In the genomic region with DNA sequence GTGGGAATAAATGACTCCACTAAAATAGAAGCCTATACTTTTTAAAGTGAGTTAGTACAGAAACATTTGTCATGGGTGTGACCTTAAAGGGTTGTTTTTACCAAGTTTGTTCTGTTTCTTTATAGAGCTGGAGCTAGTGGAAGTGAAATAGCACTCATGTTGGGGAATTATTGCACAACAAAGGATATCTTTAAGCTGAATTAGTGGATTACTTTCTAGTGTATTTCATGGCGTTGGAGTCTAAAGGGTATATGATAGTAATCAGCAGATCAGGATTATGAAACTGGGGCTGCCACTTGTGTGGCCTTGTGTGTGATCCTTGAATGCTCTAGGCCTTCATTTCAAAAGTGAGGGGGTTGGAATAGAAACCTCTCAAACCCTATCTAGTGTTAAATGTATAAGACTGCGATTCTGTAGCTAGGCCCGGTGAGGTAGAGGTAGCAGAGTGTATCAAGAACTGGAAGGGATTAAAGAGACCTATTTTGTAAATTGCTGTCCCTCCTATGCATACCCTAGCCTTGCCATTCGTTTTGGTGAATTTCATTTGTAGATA, we compare ENCODE assay signal across 14 cellular contexts.
A peak's percentile ranks its signal among the peaks of the same experiment; 100 is the strongest.
DNase-seq lines count a peak whose midpoint lies in the region; ATAC-seq, FAIRE-seq and TF ChIP-seq lines count a peak whose summit lies in the region.
"Had no signal": no experiment of that assay in that cellular context is flagged by ENCODE, and none has a peak within 500 bp of the region (broad histone marks: within the 10 kb centered on the region; RNA-seq: fewer than 3 reads in every experiment).

No MANE protein-coding gene starts in this region.

- TF ChIP-seq CTCF in left ventricle myocardium inferior (IDR thresholded peaks at IDR 0.05; ENCODE audit: borderline replicate concordance) (no peak), right atrium auricular region (IDR thresholded peaks at IDR 0.05) (no peak), HepG2 (CRISPR knock-in tag; IDR thresholded peaks at IDR 0.05) (no peak)

- H3K9me3 ChIP-seq in left ventricle myocardium inferior (replicated peaks) (no peaks in the 10 kb centered on the region), right atrium auricular region (no peaks in the 10 kb centered on the region), HepG2 (ENCODE audit: low read length) (peaks cover 7% of the 10 kb centered on the region), MG63 (peaks cover 2% of the 10 kb centered on the region)
- H3K9me3 ChIP-seq: prostate gland had no signal

- H3K27me3 Mint-ChIP-seq in T-helper 2 cell treated with Interferon-gamma antibody and Interleukin-4, amounts not matched to agents 5 μg/mL and 100 μg/mL, for 36 hours (ENCODE audit: low read depth): no peaks in the 10 kb centered on the region
- H3K27me3 Mint-ChIP-seq in activated T-helper 1 cell treated with anti-CD3 and anti-CD28 coated beads, Interleukin-12 subunit alpha, Interleukin-12 subunit beta, Interleukin-2, Interleukin-4 antibody, amounts not matched to agents 30 ng/mL and 10 ng/mL and 1 ng/mL, durations not matched to agents 14 hours and 24 hours and 36 hours (ENCODE audit: insufficient read depth): no peaks in the 10 kb centered on the region
- H3K27me3 Mint-ChIP-seq: activated CD4-positive, alpha-beta memory T cell treated with anti-CD3 and anti-CD28 coated beads for 36 hours; activated naive CD8-positive, alpha-beta T cell; T-helper 17 cell had no signal

- FAIRE-seq in HepG2 (lab: Jason Lieb, UNC): peak; percentile 12

- H3K79me2 ChIP-seq in HepG2 (ENCODE audit: insufficient read depth, low read length): peaks cover 72% of the 10 kb centered on the region
- H3K79me2 ChIP-seq: hepatocyte had no signal

- no peak overlapping the region for H2AFZ ChIP-seq in HepG2 (ENCODE audit: low read length)
- H2AFZ ChIP-seq: hepatocyte had no signal

- H3K27ac ChIP-seq in left ventricle myocardium inferior (replicated peaks) (peak overlapping the region; percentile 36), right atrium auricular region (peak overlapping the region in 1 of 2 donors; percentile 17), HepG2 (ENCODE audit: extremely low read length, insufficient read depth, low read length) (peak overlapping the region; percentile 61)
- H3K27ac ChIP-seq: hepatocyte, prostate gland had no signal

- BruUV-seq in HepG2 (replicated peaks; lab: Mats Ljungman, UMichigan): no TSS peak

- TF ChIP-seq EP300 in HepG2 (IDR thresholded peaks at IDR 0.05; ENCODE audit: low read depth in 2 of 2, low read length in 2 of 2) (peak in 1 of 2 experiments; percentile 57; a peak in 1 of 4 replicates), HepG2 (CRISPR knock-in tag; IDR thresholded peaks at IDR 0.05; ENCODE audit: borderline replicate concordance) (no peak)

- H3K36me3 ChIP-seq in left ventricle myocardium inferior (peaks cover 16% of the 10 kb centered on the region), right atrium auricular region (peaks cover 5% of the 10 kb centered on the region), HepG2 (replicated peaks in 1 of 2; ENCODE audit: control insufficient read depth in 1 of 2, insufficient read depth in 2 of 2, low read length in 2 of 2) (peaks cover 1 to 10% of the 10 kb centered on the region in 2 experiments; a peak in 2 of 5 replicates), MG63 (peaks cover 22% of the 10 kb centered on the region; the same call in 1 of the 2 replicates)
- H3K36me3 ChIP-seq: prostate gland had no signal

- H3K4me1 Mint-ChIP-seq in T-helper 2 cell treated with Interferon-gamma antibody and Interleukin-4, amounts not matched to agents 5 μg/mL and 100 μg/mL, for 36 hours (ENCODE audit: low read depth): peaks cover 23% of the 10 kb centered on the region
- peaks cover 44% of the 10 kb centered on the region for H3K4me1 Mint-ChIP-seq in activated T-helper 1 cell treated with anti-CD3 and anti-CD28 coated beads, Interleukin-12 subunit alpha, Interleukin-12 subunit beta, Interleukin-2, Interleukin-4 antibody, amounts not matched to agents 30 ng/mL and 10 ng/mL and 1 ng/mL, durations not matched to agents 14 hours and 24 hours and 36 hours (ENCODE audit: low read depth)

- H3K27me3 ChIP-seq in left ventricle myocardium inferior (ENCODE audit: low read depth): no peaks in the 10 kb centered on the region
- no peaks in the 10 kb centered on the region for H3K27me3 ChIP-seq in right atrium auricular region
- no peaks in the 10 kb centered on the region for H3K27me3 ChIP-seq in HepG2 (ENCODE audit: control insufficient read depth in 1 of 2, insufficient read depth in 2 of 2, low read length in 2 of 2)
- H3K27me3 ChIP-seq in MG63: no peaks in the 10 kb centered on the region
- H3K27me3 ChIP-seq: hepatocyte had no signal

- H3K4me2 ChIP-seq in HepG2 (ENCODE audit: low read depth, low read length): peak overlapping the region; percentile 85
- H3K4me2 ChIP-seq: hepatocyte had no signal

- in situ Hi-C loops in HepG2 (cut with HindIII; ENCODE audit: extremely low pct_ligation_motif_present, low pct_unique_long_range_greater_than_20kb): no loop called here

- intact Hi-C loops in left ventricle myocardium inferior (cut with micrococcal nuclease) (no loop called here), HepG2 (cut with micrococcal nuclease; ENCODE audit: unreplicated experiment) (no loop called here)
- intact Hi-C loops in activated T-helper 1 cell treated with anti-CD3 and anti-CD28 coated beads, Interleukin-12 subunit alpha, Interleukin-12 subunit beta, Interleukin-2, Interleukin-4 antibody, amounts not matched to agents 30 ng/mL and 10 ng/mL and 1 ng/mL, durations not matched to agents 14 hours and 24 hours and 36 hours (cut with micrococcal nuclease): no loop called here

- H3K9ac ChIP-seq in HepG2 (ENCODE audit: insufficient read depth, low read depth, low read length): peak overlapping the region; percentile 50

- H3K9me3 Mint-ChIP-seq in T-helper 2 cell treated with Interferon-gamma antibody and Interleukin-4, amounts not matched to agents 5 μg/mL and 100 μg/mL, for 36 hours: peaks cover 5% of the 10 kb centered on the region
- H3K9me3 Mint-ChIP-seq in activated T-helper 1 cell treated with anti-CD3 and anti-CD28 coated beads, Interleukin-12 subunit alpha, Interleukin-12 subunit beta, Interleukin-2, Interleukin-4 antibody, amounts not matched to agents 30 ng/mL and 10 ng/mL and 1 ng/mL, durations not matched to agents 14 hours and 24 hours and 36 hours: peaks cover 3% of the 10 kb centered on the region
- H3K9me3 Mint-ChIP-seq: activated CD4-positive, alpha-beta memory T cell treated with anti-CD3 and anti-CD28 coated beads for 36 hours had no signal

- DNase-seq in left ventricle myocardium inferior (no peak), right atrium auricular region (ENCODE audit: low spot score) (no peak), HepG2 (ENCODE audit: low spot score) (peak; percentile 85), MG63 (no peak), kidney glomerular epithelial cell (lab: John Stamatoyannopoulos, UW) (no peak)
- peak; percentile 36 for DNase-seq in T-helper 2 cell treated with Interferon-gamma antibody and Interleukin-4, amounts not matched to agents 5 μg/mL and 100 μg/mL, for 36 hours (ENCODE audit: low spot score)
- no peak for DNase-seq in activated T-helper 1 cell treated with anti-CD3 and anti-CD28 coated beads, Interleukin-12 subunit alpha, Interleukin-12 subunit beta, Interleukin-2, Interleukin-4 antibody, amounts not matched to agents 30 ng/mL and 10 ng/mL and 1 ng/mL, durations not matched to agents 14 hours and 24 hours and 36 hours (ENCODE audit: low spot score)
- DNase-seq: activated CD4-positive, alpha-beta memory T cell treated with anti-CD3 and anti-CD28 coated beads for 36 hours; NCI-H187; T-helper 17 cell had no signal

- H3K4me1 ChIP-seq in left ventricle myocardium inferior (peaks cover 80% of the 10 kb centered on the region), right atrium auricular region (peaks cover 0 to 41% of the 10 kb centered on the region in 2 donors), HepG2 (ENCODE audit: insufficient read depth, low read length) (peaks cover 59% of the 10 kb centered on the region)
- H3K4me1 ChIP-seq: prostate gland had no signal

- no peak overlapping the region for H3K27ac Mint-ChIP-seq in T-helper 2 cell treated with Interferon-gamma antibody and Interleukin-4, amounts not matched to agents 5 μg/mL and 100 μg/mL, for 36 hours
- no peak overlapping the region for H3K27ac Mint-ChIP-seq in activated T-helper 1 cell treated with anti-CD3 and anti-CD28 coated beads, Interleukin-12 subunit alpha, Interleukin-12 subunit beta, Interleukin-2, Interleukin-4 antibody, amounts not matched to agents 30 ng/mL and 10 ng/mL and 1 ng/mL, durations not matched to agents 14 hours and 24 hours and 36 hours
- H3K27ac Mint-ChIP-seq: activated CD4-positive, alpha-beta memory T cell treated with anti-CD3 and anti-CD28 coated beads for 36 hours; activated naive CD8-positive, alpha-beta T cell; T-helper 17 cell had no signal

- no peak for TF ChIP-seq POLR2A in HepG2 (IDR thresholded peaks at IDR 0.05; ENCODE audit: insufficient read depth in 1 of 2, low read depth in 2 of 2, low read length in 2 of 2)

- CTCF ChIA-PET in HepG2 (lab: Yijun Ruan, JAX; ENCODE audit: low intra/inter-chr PET ratio, low total read pairs): no interaction called here

- POLR2A ChIA-PET in HepG2 (lab: Yijun Ruan, JAX): interaction anchor here (0.6 to 1.5 kb wide), 2 partner anchors 23 to 879 kb away, joined by 3 to 6 read pairs; a partner anchor contains a TSS

- H3K4me3 ChIP-seq in left ventricle myocardium inferior: peak overlapping the region; percentile 8
- H3K4me3 ChIP-seq in right atrium auricular region: no peak overlapping the region
- peak overlapping the region; percentile 17 to 31 (median 21); a peak in 2 of 6 replicates for H3K4me3 ChIP-seq in HepG2 (replicated peaks in 1 of 3; ENCODE audit: insufficient read depth in 1 of 3, low read depth in 2 of 3, low read length in 3 of 3)
- H3K4me3 ChIP-seq in MG63: no peak overlapping the region
- H3K4me3 ChIP-seq: hepatocyte, prostate gland had no signal

- ATAC-seq in HepG2 (peak; percentile 26), HG02642 (IDR thresholded peaks at IDR 0.05; ENCODE audit: poor library complexity, unreplicated experiment) (no peak)
- ATAC-seq: T-helper 17 cell had no signal

- no peak for TF ChIP-seq RAD21 in HepG2 (CRISPR knock-in tag; IDR thresholded peaks at IDR 0.05)

- no peaks in the 10 kb centered on the region; the same call in 1 of the 2 replicates for H4K20me1 ChIP-seq in HepG2 (ENCODE audit: insufficient read depth, low read length)

- WGBS in HepG2 (ENCODE audit: low lambda C conversion rate): 13% methylated on average over 4 of the region's 4 CpGs

- peaks cover 21% of the 10 kb centered on the region for H3K36me3 Mint-ChIP-seq in T-helper 2 cell treated with Interferon-gamma antibody and Interleukin-4, amounts not matched to agents 5 μg/mL and 100 μg/mL, for 36 hours (ENCODE audit: low read depth)
- H3K36me3 Mint-ChIP-seq in activated T-helper 1 cell treated with anti-CD3 and anti-CD28 coated beads, Interleukin-12 subunit alpha, Interleukin-12 subunit beta, Interleukin-2, Interleukin-4 antibody, amounts not matched to agents 30 ng/mL and 10 ng/mL and 1 ng/mL, durations not matched to agents 14 hours and 24 hours and 36 hours (ENCODE audit: low read depth): peaks cover 16% of the 10 kb centered on the region

- H3K4me3 Mint-ChIP-seq in T-helper 2 cell treated with Interferon-gamma antibody and Interleukin-4, amounts not matched to agents 5 μg/mL and 100 μg/mL, for 36 hours: no peak overlapping the region
- H3K4me3 Mint-ChIP-seq in activated T-helper 1 cell treated with anti-CD3 and anti-CD28 coated beads, Interleukin-12 subunit alpha, Interleukin-12 subunit beta, Interleukin-2, Interleukin-4 antibody, amounts not matched to agents 30 ng/mL and 10 ng/mL and 1 ng/mL, durations not matched to agents 14 hours and 24 hours and 36 hours: no peak overlapping the region
- H3K4me3 Mint-ChIP-seq: activated CD4-positive, alpha-beta memory T cell treated with anti-CD3 and anti-CD28 coated beads for 36 hours; activated naive CD8-positive, alpha-beta T cell; T-helper 17 cell had no signal

Comparison
In these comparisons a context has a peak if more than half of its experiments do, and no peak if none do; other contexts are left out.
1. H3K4me3 ChIP-seq: peak in left ventricle myocardium inferior (single experiment) and HepG2 (3 of 3); none in right atrium auricular region (0 of 2) and MG63 (single experiment).
2. DNase-seq: peak in T-helper 2 cell treated with Interferon-gamma antibody and Interleukin-4, amounts not matched to agents 5 μg/mL and 100 μg/mL, for 36 hours (single experiment) and HepG2 (single experiment); none in left ventricle myocardium inferior (single experiment), right atrium auricular region (single experiment), MG63 (single experiment), activated T-helper 1 cell treated with anti-CD3 and anti-CD28 coated beads, Interleukin-12 subunit alpha, Interleukin-12 subunit beta, Interleukin-2, Interleukin-4 antibody, amounts not matched to agents 30 ng/mL and 10 ng/mL and 1 ng/mL, durations not matched to agents 14 hours and 24 hours and 36 hours (single experiment) and kidney glomerular epithelial cell (single experiment).